ENCODE assay signal across 8 cellular contexts in genomic region chr12:132143328-132144071, GRCh38. TPM values are rescaled to one million over a fixed set of nuclear protein-coding genes. Genes with fewer than 3 reads are reported as not detected.
DNase-seq lines count a peak whose midpoint lies in the region; ATAC-seq and TF ChIP-seq lines count a peak whose summit lies in the region.

No MANE protein-coding gene starts in this region.

- TF ChIP-seq CTCF in AG04450 (IDR thresholded peaks at IDR 0.05; ENCODE audit: low read depth, low read length) (no peak), foreskin keratinocyte (conservative IDR thresholded peaks at IDR 0.05) (no peak)

- ATAC-seq in GM19023 (IDR thresholded peaks at IDR 0.05; ENCODE audit: unreplicated experiment), result peak; percentile 26
- peak; percentile 33 for ATAC-seq in HG03139 (IDR thresholded peaks at IDR 0.05; ENCODE audit: unreplicated experiment)
- peak; percentile 57 for ATAC-seq in foreskin keratinocyte

- H3K27ac Mint-ChIP-seq in activated CD4-positive, alpha-beta memory T cell treated with anti-CD3 and anti-CD28 coated beads, Interleukin-2, amount 10 ng/mL, durations not matched to agents 7 days and 5 days, result peak overlapping the region; percentile 72

- H3K36me3 ChIP-seq in rectal smooth muscle tissue (ENCODE audit: control insufficient read depth, insufficient read depth, low read length), result peaks cover 29% of the 10 kb centered on the region

- H3K27ac ChIP-seq in AG04450 (ENCODE audit: low read depth, low read length) (no peak overlapping the region), foreskin keratinocyte (no peak overlapping the region), rectal smooth muscle tissue (ENCODE audit: low read depth, low read length) (no peak overlapping the region)

- no peak overlapping the region for H3K9ac ChIP-seq in rectal smooth muscle tissue (ENCODE audit: low read length)

- H3K9me3 Mint-ChIP-seq in activated CD4-positive, alpha-beta memory T cell treated with anti-CD3 and anti-CD28 coated beads, Interleukin-2, amount 10 ng/mL, durations not matched to agents 7 days and 5 days, result no peaks in the 10 kb centered on the region

- DNase-seq in AG04450 (ENCODE audit: low read depth, low spot score) (no peak), foreskin keratinocyte (no peak), NCI-H2029 (lab: John Stamatoyannopoulos, UW) (no peak)
- no peak for DNase-seq in activated CD4-positive, alpha-beta memory T cell treated with anti-CD3 and anti-CD28 coated beads, Interleukin-2, amount 10 ng/mL, durations not matched to agents 7 days and 5 days
- no peak for DNase-seq in NK-92 treated with Interleukin-12 subunit alpha and Interleukin-12 subunit beta, amount 100 ng/mL, for 24 hours (lab: John Stamatoyannopoulos, UW)

- POLR2A ChIA-PET in AG04450 (lab: Yijun Ruan, JAX), result interaction anchor here (0.6 kb wide), 1 partner anchor 10 kb away, joined by 3 read pairs; no protein-coding TSS in a partner anchor
- POLR2A ChIA-PET in activated CD4-positive, alpha-beta memory T cell treated with anti-CD3 and anti-CD28 coated beads, Interleukin-2, amount 10 ng/mL, durations not matched to agents 7 days and 5 days (lab: Charles Lee), result interaction anchor here (1.6 kb wide), 1 partner anchor 42 kb away, joined by 4 read pairs; no protein-coding TSS in a partner anchor

- H3K4me1 ChIP-seq in foreskin keratinocyte (no peaks in the 10 kb centered on the region), rectal smooth muscle tissue (ENCODE audit: control insufficient read depth, insufficient read depth, low read length) (peaks cover 10% of the 10 kb centered on the region)

- peaks cover 3% of the 10 kb centered on the region; the same call in 1 of the 2 replicates for H3K9me3 ChIP-seq in AG04450 (ENCODE audit: control insufficient read depth, insufficient read depth, low read length)

- peaks cover 20% of the 10 kb centered on the region for H3K36me3 Mint-ChIP-seq in activated CD4-positive, alpha-beta memory T cell treated with anti-CD3 and anti-CD28 coated beads, Interleukin-2, amount 10 ng/mL, durations not matched to agents 7 days and 5 days (ENCODE audit: low read depth)

- peak overlapping the region; percentile 83 for H3K4me3 ChIP-seq in AG04450 (ENCODE audit: low read depth, low read length)
- H3K4me3 ChIP-seq in rectal smooth muscle tissue (ENCODE audit: low read length), result peak overlapping the region; percentile 79

- no peaks in the 10 kb centered on the region for H3K27me3 Mint-ChIP-seq in activated CD4-positive, alpha-beta memory T cell treated with anti-CD3 and anti-CD28 coated beads, Interleukin-2, amount 10 ng/mL, durations not matched to agents 7 days and 5 days

- no peaks in the 10 kb centered on the region for H3K27me3 ChIP-seq in AG04450 (ENCODE audit: control insufficient read depth, insufficient read depth, low read length)
- H3K27me3 ChIP-seq in foreskin keratinocyte, result no peaks in the 10 kb centered on the region
- no peaks in the 10 kb centered on the region for H3K27me3 ChIP-seq in rectal smooth muscle tissue (ENCODE audit: control insufficient read depth, insufficient read depth, low read length)

- CTCF ChIA-PET in AG04450 (lab: Charles Lee), result interaction anchor here (0.5 to 1.4 kb wide), 2 partner anchors 10 kb away, joined by 4 to 6 read pairs; no protein-coding TSS in a partner anchor
- CTCF ChIA-PET in activated CD4-positive, alpha-beta memory T cell treated with anti-CD3 and anti-CD28 coated beads, Interleukin-2, amount 10 ng/mL, durations not matched to agents 7 days and 5 days (lab: Charles Lee), result no interaction called here

- peaks cover 34% of the 10 kb centered on the region for H3K4me1 Mint-ChIP-seq in activated CD4-positive, alpha-beta memory T cell treated with anti-CD3 and anti-CD28 coated beads, Interleukin-2, amount 10 ng/mL, durations not matched to agents 7 days and 5 days

- H3K4me3 Mint-ChIP-seq in activated CD4-positive, alpha-beta memory T cell treated with anti-CD3 and anti-CD28 coated beads, Interleukin-2, amount 10 ng/mL, durations not matched to agents 7 days and 5 days, result peak overlapping the region; percentile 81

RNA-seq across cellular contexts. Expression of gene DDX51, which starts 0.6 kb away (rescaled TPM):
- polyA plus RNA-seq in AG04450 (2011; rRNA removed) (4.5 and 4.6 TPM in 2 replicates), foreskin keratinocyte (17.1 and 19.6 TPM in 2 replicates)
- polyA minus RNA-seq in AG04450 (2011; rRNA and poly(A)+ RNA removed), result 3.0 and 3.9 TPM in 2 replicates
- 10 to 100 TPM; 17.9 to 18.6 TPM for total RNA-seq in activated CD4-positive, alpha-beta memory T cell treated with anti-CD3 and anti-CD28 coated beads, Interleukin-2, amount 10 ng/mL, durations not matched to agents 7 days and 5 days
- 12.0 and 17.8 TPM in 2 replicates for total RNA-seq in foreskin keratinocyte

RNA-seq across cellular contexts. Expression of gene NOC4L, which starts 0.8 kb away (rescaled TPM):
- polyA plus RNA-seq in AG04450 (2011; rRNA removed) (2.9 and 3.7 TPM in 2 replicates), foreskin keratinocyte (38.2 and 42.4 TPM in 2 replicates)
- polyA minus RNA-seq in AG04450 (2011; rRNA and poly(A)+ RNA removed), result 3.2 and 3.3 TPM in 2 replicates
- 10 to 100 TPM; 23.4 to 23.6 TPM for total RNA-seq in activated CD4-positive, alpha-beta memory T cell treated with anti-CD3 and anti-CD28 coated beads, Interleukin-2, amount 10 ng/mL, durations not matched to agents 7 days and 5 days
- 24.6 and 32.2 TPM in 2 replicates for total RNA-seq in foreskin keratinocyte
